In the genomic region with DNA sequence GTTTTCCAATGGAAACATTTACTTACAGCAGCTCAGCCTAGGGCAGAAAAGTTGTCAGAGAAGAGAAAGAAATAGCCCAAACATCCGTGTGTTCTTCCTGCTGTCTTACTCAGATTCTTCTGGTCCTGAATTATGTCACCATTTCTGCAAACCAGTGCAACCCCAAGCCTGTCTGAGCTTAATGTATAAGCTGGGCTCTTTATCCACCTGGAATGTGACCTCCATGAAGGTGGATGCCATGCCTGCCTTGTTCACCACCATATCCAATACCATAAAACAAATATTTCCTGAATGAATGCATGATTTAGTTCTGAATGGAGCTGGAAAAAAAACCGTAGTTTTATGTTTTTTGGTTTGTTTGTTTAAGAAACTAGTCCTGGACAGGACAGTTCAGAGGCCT, we compare ENCODE assay signal across 23 cellular contexts.
"Had no signal": no experiment of that assay in that cellular context is flagged by ENCODE, and none has a peak within 500 bp of the region (broad histone marks: within the 10 kb centered on the region; RNA-seq: fewer than 3 reads in every experiment).

No MANE protein-coding gene starts in this region.

- ATAC-seq: left colon; left ventricle myocardium superior; mucosa of descending colon; sciatic nerve; stimulated activated effector memory CD8-positive, alpha-beta T cell treated with anti-CD3 and anti-CD28 coated beads, Interleukin-12 subunit alpha, Interleukin-12 subunit beta, amount 100 ng/mL, for 72 hours had no signal

- H3K9me3 ChIP-seq: mucosa of descending colon, right atrium auricular region, stomach, thyroid gland had no signal

- H3K27me3 ChIP-seq: neural progenitor cell, right atrium auricular region, stomach, thyroid gland had no signal

- FAIRE-seq: endometrium, frontal cortex, keratinocyte had no signal

- DNase-seq: dermis blood vessel endothelial cell; effector memory CD4-positive, alpha-beta T cell; erythroblast; head of caudate nucleus; left colon; left ventricle myocardium superior; mucosa of descending colon; naive B cell; stimulated activated CD4-positive, alpha-beta T cell treated with anti-CD3 and anti-CD28 coated beads, Interleukin-2, amount 100 ng/mL, for 24 hours; stimulated activated CD4-positive, alpha-beta T cell treated with anti-CD3 and anti-CD28 coated beads, Interleukin-4, amount 100 ng/mL, for 24 hours; stimulated activated naive CD4-positive, alpha-beta T cell treated with Interleukin-2 at 50 U/mL for 16 hours; stomach; thyroid gland had no signal

- H3K36me3 ChIP-seq: neural progenitor cell, right atrium auricular region, stomach, thyroid gland had no signal

- H2AFZ ChIP-seq: neural progenitor cell, parathyroid adenoma had no signal

- H3K4me1 ChIP-seq: neural progenitor cell, parathyroid adenoma, right atrium auricular region, stomach, thyroid gland had no signal

- H3K27ac ChIP-seq: coronary artery, neural progenitor cell, parathyroid adenoma, right atrium auricular region, stomach, thyroid gland had no signal

- H3K9ac ChIP-seq: neural progenitor cell, parathyroid adenoma had no signal

- H3K4me3 ChIP-seq: coronary artery, lung, mucosa of descending colon, neural progenitor cell, right atrium auricular region, stomach, thyroid gland had no signal

- H3K79me2 ChIP-seq: parathyroid adenoma had no signal

- H3K4me2 ChIP-seq: neural progenitor cell had no signal
